8 cellular contexts compared by ENCODE assay signal in genomic region chr6:33343953-33344611, GRCh38. TPM values are rescaled to one million over a fixed set of nuclear protein-coding genes. Genes with fewer than 3 reads are reported as not detected.
DNase-seq lines count a peak whose midpoint lies in the region; ATAC-seq, FAIRE-seq and TF ChIP-seq lines count a peak whose summit lies in the region.

No MANE protein-coding gene starts in this region.

- peaks cover 17% of the 10 kb centered on the region for H3K27me3 Mint-ChIP-seq in progenitor cell of endocrine pancreas

- H3K4me1 Mint-ChIP-seq in progenitor cell of endocrine pancreas (ENCODE audit: low read depth) = peaks cover 14% of the 10 kb centered on the region

- intact Hi-C loops in mucosa of descending colon (cut with DNase I, micrococcal nuclease) (no loop called here), PC-3 (cut with micrococcal nuclease) (no loop called here)

- no peak overlapping the region for H3K27ac Mint-ChIP-seq in progenitor cell of endocrine pancreas

- DNase-seq in GM18507 (ENCODE audit: extremely low spot score, insufficient read length, low read depth) (peak; percentile 42), activated T-cell treated with anti-CD3 and anti-CD28 coated beads for 24 hours (ENCODE audit: low read depth) (peak; percentile 18), mucosa of descending colon (peak in 1 of 3 donors; percentile 30), progenitor cell of endocrine pancreas (ENCODE audit: low spot score, unreplicated experiment) (no peak), PC-3 (no peak), NCI-H2227 (lab: John Stamatoyannopoulos, UW; ENCODE audit: unreplicated experiment) (no peak)

- no peak overlapping the region for H3K4me3 Mint-ChIP-seq in progenitor cell of endocrine pancreas (ENCODE audit: low read depth)

- H3K36me3 Mint-ChIP-seq in progenitor cell of endocrine pancreas (ENCODE audit: insufficient read depth) = no peaks in the 10 kb centered on the region

- H3K36me3 ChIP-seq in mucosa of descending colon (ENCODE audit: low read depth) (no peaks in the 10 kb centered on the region), PC-3 (ENCODE audit: low read depth, low read length) (no peaks in the 10 kb centered on the region)

- ATAC-seq in HG03460 (IDR thresholded peaks at IDR 0.05; ENCODE audit: unreplicated experiment) (peak; percentile 71), mucosa of descending colon (peak; percentile 79), PC-3 (no peak), GM21717 (IDR thresholded peaks at IDR 0.05; ENCODE audit: unreplicated experiment) (no peak)

- no peak overlapping the region for H3K27ac ChIP-seq in PC-3 (ENCODE audit: low read length)

- H3K9ac ChIP-seq in PC-3 (ENCODE audit: low read length) = no peak overlapping the region

- no peaks in the 10 kb centered on the region for H3K9me3 Mint-ChIP-seq in progenitor cell of endocrine pancreas (ENCODE audit: low read depth)

- BruUV-seq in PC-3 (replicated peaks; lab: Mats Ljungman, UMichigan) = no TSS peak

- FAIRE-seq in GM18507 (lab: Jason Lieb, UNC) = peak; percentile 82

- no peak for TF ChIP-seq CTCF in mucosa of descending colon (IDR thresholded peaks at IDR 0.05)
- no peak for TF ChIP-seq CTCF in progenitor cell of endocrine pancreas (IDR thresholded peaks at IDR 0.05; ENCODE audit: unreplicated experiment)
- no peak for TF ChIP-seq CTCF in PC-3 (conservative IDR thresholded peaks at IDR 0.05; ENCODE audit: low read depth, low read length)

- no peaks in the 10 kb centered on the region for H3K9me2 ChIP-seq in PC-3 (replicated peaks; ENCODE audit: low read length)

- peaks cover 10% of the 10 kb centered on the region for H3K4me1 ChIP-seq in mucosa of descending colon (ENCODE audit: low read depth)
- peaks cover 5% of the 10 kb centered on the region for H3K4me1 ChIP-seq in PC-3 (ENCODE audit: insufficient read depth, low read length)

- CTCF ChIA-PET in PC-3 (lab: Charles Lee) = interaction anchor here (0.7 kb wide), 2 partner anchors 30 to 577 kb away, joined by 3 to 4 read pairs; no protein-coding TSS in a partner anchor

- no peak overlapping the region for H3K4me2 ChIP-seq in PC-3 (ENCODE audit: low read length)

- no peaks in the 10 kb centered on the region for H3K79me2 ChIP-seq in PC-3 (ENCODE audit: low read length)

- H3F3A ChIP-seq in PC-3 (ENCODE audit: low read length, unreplicated experiment) = no peaks in the 10 kb centered on the region

- H3K4me3 ChIP-seq in mucosa of descending colon (no peak overlapping the region), PC-3 (ENCODE audit: low read length) (no peak overlapping the region)

- no peak overlapping the region for H2AFZ ChIP-seq in PC-3 (ENCODE audit: low read length)

- no peaks in the 10 kb centered on the region for H4K20me1 ChIP-seq in PC-3 (ENCODE audit: low read length)

- POLR2A ChIA-PET in PC-3 (lab: Charles Lee; ENCODE audit: unreplicated experiment) = no interaction called here

- H3K9me3 ChIP-seq in mucosa of descending colon = no peaks in the 10 kb centered on the region
- H3K9me3 ChIP-seq in PC-3 (ENCODE audit: low read length) = no peaks in the 10 kb centered on the region

- no peaks in the 10 kb centered on the region for H3K27me3 ChIP-seq in PC-3 (ENCODE audit: low read length)

RNA-seq across cellular contexts. Expression of gene DAXX, which starts 21.3 kb away (rescaled TPM):
- total RNA-seq in mucosa of descending colon (10 to 100 TPM; 34.7 to 46.1 (median 39.7) TPM), progenitor cell of endocrine pancreas (47.5 and 48.4 TPM in 2 replicates), PC-3 (2014; rRNA removed) (35.1 and 40.3 TPM in 2 replicates)

RNA-seq across cellular contexts. Expression of gene ZBTB22, which starts 26.5 kb away (rescaled TPM):
- total RNA-seq in mucosa of descending colon = 10 to 100 TPM; 18.5 to 23.7 (median 20.1) TPM
- 27.3 and 28.1 TPM in 2 replicates for total RNA-seq in progenitor cell of endocrine pancreas
- 18.8 and 19.8 TPM in 2 replicates for total RNA-seq in PC-3 (2014; rRNA removed)

RNA-seq across cellular contexts. Expression of gene TAPBP, which starts 30.2 kb away (rescaled TPM):
- total RNA-seq in mucosa of descending colon (100 to 1,000 TPM; 179 to 321 (median 258) TPM), progenitor cell of endocrine pancreas (20.2 and 22.3 TPM in 2 replicates), PC-3 (2014; rRNA removed) (67.2 and 77.8 TPM in 2 replicates)

RNA-seq across cellular contexts. Expression of gene RGL2, which starts 45.3 kb away (rescaled TPM):
- total RNA-seq in mucosa of descending colon (10 to 100 TPM; 26.4 to 64.6 (median 38.9) TPM), progenitor cell of endocrine pancreas (175 and 196 TPM in 2 replicates), PC-3 (2014; rRNA removed) (34.9 and 37.0 TPM in 2 replicates)

RNA-seq across cellular contexts. Expression of gene KIFC1, which starts 47.5 kb away (rescaled TPM):
- 10 to 100 TPM in 1 of 3 donors, 1 to 10 TPM in 2; 3.5 to 21.1 (median 6.3) TPM for total RNA-seq in mucosa of descending colon
- 45.5 and 46.6 TPM in 2 replicates for total RNA-seq in progenitor cell of endocrine pancreas
- total RNA-seq in PC-3 (2014; rRNA removed) = 60.6 and 66.7 TPM in 2 replicates

Comparison
In these comparisons a context has a peak if more than half of its experiments do, and no peak if none do; other contexts are left out.
1. DNase-seq: peak in GM18507 (single experiment) and activated T-cell treated with anti-CD3 and anti-CD28 coated beads for 24 hours (single experiment); none in progenitor cell of endocrine pancreas (single experiment), PC-3 (single experiment) and NCI-H2227 (single experiment).
2. ATAC-seq: peak in HG03460 (single experiment) and mucosa of descending colon (single experiment); none in PC-3 (single experiment) and GM21717 (single experiment).